In the genomic region with DNA sequence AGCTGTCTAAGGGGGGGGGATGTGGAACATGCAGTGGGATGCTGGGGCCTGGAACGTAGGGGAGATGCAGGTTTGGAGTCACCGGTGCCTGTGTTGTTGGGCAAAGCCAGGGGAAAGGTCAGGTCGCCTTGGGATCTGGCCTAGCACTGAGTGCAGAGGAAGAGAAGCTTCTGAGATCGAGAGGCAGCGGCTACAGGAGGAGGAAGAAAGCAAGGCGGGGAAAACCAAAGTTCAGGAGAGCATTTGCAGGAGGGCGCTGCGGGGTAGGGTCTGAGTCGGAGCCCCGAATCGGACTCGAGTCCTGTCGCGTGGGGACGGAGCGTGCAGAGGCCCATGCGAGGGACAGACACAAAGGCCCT, we compare ENCODE assay signal across 8 cellular contexts. TPM values are rescaled to one million over a fixed set of nuclear protein-coding genes. Genes with fewer than 3 reads are reported as not detected.
A peak's percentile ranks its signal among the peaks of the same experiment; 100 is the strongest.
DNase-seq lines count a peak whose midpoint lies in the region; ATAC-seq and TF ChIP-seq lines count a peak whose summit lies in the region.

No MANE protein-coding gene starts in this region.

- TF ChIP-seq POLR2A in gastrocnemius medialis (IDR thresholded peaks at IDR 0.05) = no peak

- no peaks in the 10 kb centered on the region for H3K27me3 ChIP-seq in gastrocnemius medialis

- ATAC-seq in GM21529 (IDR thresholded peaks at IDR 0.05; ENCODE audit: unreplicated experiment) (peak; percentile 1), gastrocnemius medialis (peak; percentile 3 to 13), HG02970 (IDR thresholded peaks at IDR 0.05; ENCODE audit: low FRiP score, unreplicated experiment) (no peak), HG03039 (IDR thresholded peaks at IDR 0.05; ENCODE audit: unreplicated experiment) (no peak)

- TF ChIP-seq CTCF in fibroblast of mammary gland (conservative IDR thresholded peaks at IDR 0.05; ENCODE audit: control insufficient read depth, insufficient read depth, low read depth, low read length) (no peak), gastrocnemius medialis (IDR thresholded peaks at IDR 0.05 in 4 of 5, conservative IDR thresholded peaks at IDR 0.05 in 1 of 5) (no peak)

- peaks cover 26 to 40% of the 10 kb centered on the region in 2 donors for H3K4me1 ChIP-seq in gastrocnemius medialis

- no peaks in the 10 kb centered on the region for H3K9me3 ChIP-seq in gastrocnemius medialis

- in situ Hi-C loops in gastrocnemius medialis (cut with MboI; ENCODE audit: low sequenced_read_pairs in 4 of 4) = no loop called here
- in situ Hi-C loops in ACHN (cut with HindIII; ENCODE audit: low pct_ligation_motif_present, low pct_unique_long_range_greater_than_20kb, low sequenced_read_pairs) = no loop called here

- H3K36me3 ChIP-seq in gastrocnemius medialis = no peaks in the 10 kb centered on the region

- intact Hi-C loops in gastrocnemius medialis (cut with DNase I; ENCODE audit: low total_unique reads) = loop anchor here (5.0 kb wide), 2 partner anchors 36 to 109 kb away; partner anchors contain the start of gene TOP1

- peak; percentile 33 for DNase-seq in RPMI8226
- DNase-seq in fibroblast of mammary gland (ENCODE audit: low read depth) = no peak
- DNase-seq in gastrocnemius medialis = no peak
- no peak for DNase-seq in ACHN
- no peak for DNase-seq in DMS153 (lab: John Stamatoyannopoulos, UW)

- peak overlapping the region; percentile 90 to 99 (median 94) for H3K27ac ChIP-seq in gastrocnemius medialis

- peak overlapping the region; percentile 53 for H3K4me3 ChIP-seq in fibroblast of mammary gland (ENCODE audit: control insufficient read depth, low read depth, low read length)
- peak overlapping the region; percentile 62 to 90 (median 77) for H3K4me3 ChIP-seq in gastrocnemius medialis

RNA-seq across cellular contexts. Expression of gene PLCG1, which starts 1.0 kb away (rescaled TPM):
- total RNA-seq in gastrocnemius medialis = 10 to 100 TPM; 19.9 to 58.0 (median 35.0) TPM

Comparison
In these comparisons a context has a peak if more than half of its experiments do, and no peak if none do; other contexts are left out.
1. ATAC-seq: peak in GM21529 (single experiment) and gastrocnemius medialis (2 of 2); none in HG02970 (single experiment) and HG03039 (single experiment).